8 cellular contexts compared by ENCODE assay signal in genomic region chr12:66279127-66279712, GRCh38. TPM values are rescaled to one million over a fixed set of nuclear protein-coding genes. Genes with fewer than 3 reads are reported as not detected.
DNase-seq lines count a peak whose midpoint lies in the region; ATAC-seq and TF ChIP-seq lines count a peak whose summit lies in the region.

No MANE protein-coding gene starts in this region.

- H3K79me2 ChIP-seq in Karpas-422 (ENCODE audit: low read length) = no peaks in the 10 kb centered on the region

- no peak overlapping the region for H3K4me2 ChIP-seq in Karpas-422 (ENCODE audit: low read depth, low read length, poor library complexity, severe bottlenecking)

- H3K9me3 ChIP-seq in Karpas-422 (ENCODE audit: low read length) = no peaks in the 10 kb centered on the region
- no peaks in the 10 kb centered on the region for H3K9me3 ChIP-seq in ascending aorta

- no peak for ATAC-seq in HG02981 (IDR thresholded peaks at IDR 0.05; ENCODE audit: unreplicated experiment)

- intact Hi-C loops in ascending aorta (cut with DNase I) = no loop called here

- H3K9ac ChIP-seq in Karpas-422 (ENCODE audit: low read length) = no peak overlapping the region

- no peaks in the 10 kb centered on the region for H3K9me2 ChIP-seq in Karpas-422 (replicated peaks; ENCODE audit: insufficient read depth, low read length)

- H3K27ac ChIP-seq in Karpas-422 (ENCODE audit: low read length) (no peak overlapping the region), ascending aorta (no peak overlapping the region)

- DNase-seq in NCI-H146 (lab: John Stamatoyannopoulos, UW) = peak; percentile 16
- no peak for DNase-seq in NCI-H146 treated with DMSO at 0.1 percent for 48 hours (lab: John Stamatoyannopoulos, UW; ENCODE audit: unreplicated experiment)
- DNase-seq in Karpas-422 = peak; percentile 41
- peak; percentile 24 to 41 for DNase-seq in activated CD4-positive, alpha-beta T cell treated with anti-CD3 and anti-CD28 coated beads, Interleukin-2, amount 50 U/mL, for 48 hours
- peak; percentile 22 for DNase-seq in fibroblast of villous mesenchyme (ENCODE audit: low read depth)
- no peak for DNase-seq in cortex of kidney (lab: John Stamatoyannopoulos, UW)
- no peak for DNase-seq in ascending aorta (ENCODE audit: low spot score in 2 of 2)

- H3K36me3 ChIP-seq in Karpas-422 (ENCODE audit: insufficient read depth, low read length) (no peaks in the 10 kb centered on the region), ascending aorta (no peaks in the 10 kb centered on the region)

- H3K4me3 ChIP-seq in Karpas-422 (ENCODE audit: low read length) (no peak overlapping the region), fibroblast of villous mesenchyme (ENCODE audit: low read depth, low read length) (no peak overlapping the region), ascending aorta (no peak overlapping the region)

- TF ChIP-seq CTCF in fibroblast of villous mesenchyme (IDR thresholded peaks at IDR 0.05; ENCODE audit: insufficient read depth, low read depth, low read length) = peak; percentile 81
- peak in 1 of 3 experiments; percentile 36 for TF ChIP-seq CTCF in ascending aorta (IDR thresholded peaks at IDR 0.05)

- no peaks in the 10 kb centered on the region for H3K27me3 ChIP-seq in Karpas-422 (ENCODE audit: low read length)
- H3K27me3 ChIP-seq in ascending aorta = no peaks in the 10 kb centered on the region

- no peaks in the 10 kb centered on the region for H4K20me1 ChIP-seq in Karpas-422 (ENCODE audit: insufficient read depth, low read depth, low read length)

- H3K4me1 ChIP-seq in Karpas-422 (ENCODE audit: low read length) = no peaks in the 10 kb centered on the region
- H3K4me1 ChIP-seq in ascending aorta = no peaks in the 10 kb centered on the region

- H2AFZ ChIP-seq in Karpas-422 (ENCODE audit: low read length) = no peak overlapping the region

RNA-seq across cellular contexts. Expression of gene HELB, which starts 23.1 kb away (rescaled TPM):
- total RNA-seq in Karpas-422 (2014; rRNA removed; shearing (Covaris generic); ENCODE audit: low replicate concordance) = 4.4 and 7.7 TPM in 2 replicates
- total RNA-seq in fibroblast of villous mesenchyme (1.7 and 2.3 TPM in 2 replicates), ascending aorta (3.1 TPM)

Comparison
In these comparisons a context has a peak if more than half of its experiments do, and no peak if none do; other contexts are left out.
1. DNase-seq: peak in NCI-H146 (single experiment), Karpas-422 (single experiment), activated CD4-positive, alpha-beta T cell treated with anti-CD3 and anti-CD28 coated beads, Interleukin-2, amount 50 U/mL, for 48 hours (2 of 2) and fibroblast of villous mesenchyme (single experiment); none in NCI-H146 treated with DMSO at 0.1 percent for 48 hours (single experiment), cortex of kidney (single experiment) and ascending aorta (0 of 2).